In the genomic region with DNA sequence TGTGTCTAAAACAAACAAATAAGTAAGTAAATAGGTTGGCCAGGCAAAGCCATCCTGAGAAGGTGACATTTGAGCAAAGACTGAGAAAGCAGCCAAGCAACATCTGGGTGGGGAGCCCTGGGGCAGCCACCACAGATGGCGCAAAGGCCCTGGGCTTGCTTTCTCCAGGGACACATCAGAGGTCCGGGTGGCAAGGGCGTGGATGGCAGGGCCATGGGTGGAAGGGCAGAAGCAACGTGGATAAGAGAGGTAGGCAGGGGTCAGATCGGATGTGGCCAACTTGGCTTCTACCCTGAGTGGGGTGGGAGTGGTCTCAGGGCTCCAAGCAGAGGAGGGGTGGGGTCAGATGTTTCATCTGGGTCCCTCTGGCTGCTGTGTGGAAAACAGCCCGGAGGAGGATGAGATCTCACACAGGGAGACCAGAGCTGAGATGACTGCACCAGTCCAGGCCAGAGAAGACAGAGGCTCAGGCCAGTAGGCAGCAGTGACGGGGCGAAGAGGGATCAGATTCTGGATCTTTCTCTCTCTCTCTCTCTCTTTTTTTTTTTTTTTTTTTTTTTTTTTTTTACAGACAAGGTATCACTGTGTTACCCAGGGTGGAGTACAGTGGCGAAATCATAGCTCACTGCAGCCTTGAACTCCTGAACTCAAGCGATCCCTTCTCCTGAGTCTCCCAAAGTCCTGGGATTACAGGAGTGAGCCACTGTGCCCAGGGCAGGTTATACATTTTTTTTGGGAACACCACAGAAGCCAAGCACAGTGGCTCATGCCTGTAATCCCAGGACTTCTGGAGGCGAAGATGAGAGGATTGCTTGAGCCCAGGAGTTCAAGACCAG, we compare ENCODE assay signal across 1 cellular context.
TF ChIP-seq lines count a peak whose summit lies in the region.

No MANE protein-coding gene starts in this region.

TF ChIP-seq in GM23338, 12 proteins besides CTCF, POLR2A, EP300 and RAD21 (continued from another document):
- TF ChIP-seq, protein P1, sequence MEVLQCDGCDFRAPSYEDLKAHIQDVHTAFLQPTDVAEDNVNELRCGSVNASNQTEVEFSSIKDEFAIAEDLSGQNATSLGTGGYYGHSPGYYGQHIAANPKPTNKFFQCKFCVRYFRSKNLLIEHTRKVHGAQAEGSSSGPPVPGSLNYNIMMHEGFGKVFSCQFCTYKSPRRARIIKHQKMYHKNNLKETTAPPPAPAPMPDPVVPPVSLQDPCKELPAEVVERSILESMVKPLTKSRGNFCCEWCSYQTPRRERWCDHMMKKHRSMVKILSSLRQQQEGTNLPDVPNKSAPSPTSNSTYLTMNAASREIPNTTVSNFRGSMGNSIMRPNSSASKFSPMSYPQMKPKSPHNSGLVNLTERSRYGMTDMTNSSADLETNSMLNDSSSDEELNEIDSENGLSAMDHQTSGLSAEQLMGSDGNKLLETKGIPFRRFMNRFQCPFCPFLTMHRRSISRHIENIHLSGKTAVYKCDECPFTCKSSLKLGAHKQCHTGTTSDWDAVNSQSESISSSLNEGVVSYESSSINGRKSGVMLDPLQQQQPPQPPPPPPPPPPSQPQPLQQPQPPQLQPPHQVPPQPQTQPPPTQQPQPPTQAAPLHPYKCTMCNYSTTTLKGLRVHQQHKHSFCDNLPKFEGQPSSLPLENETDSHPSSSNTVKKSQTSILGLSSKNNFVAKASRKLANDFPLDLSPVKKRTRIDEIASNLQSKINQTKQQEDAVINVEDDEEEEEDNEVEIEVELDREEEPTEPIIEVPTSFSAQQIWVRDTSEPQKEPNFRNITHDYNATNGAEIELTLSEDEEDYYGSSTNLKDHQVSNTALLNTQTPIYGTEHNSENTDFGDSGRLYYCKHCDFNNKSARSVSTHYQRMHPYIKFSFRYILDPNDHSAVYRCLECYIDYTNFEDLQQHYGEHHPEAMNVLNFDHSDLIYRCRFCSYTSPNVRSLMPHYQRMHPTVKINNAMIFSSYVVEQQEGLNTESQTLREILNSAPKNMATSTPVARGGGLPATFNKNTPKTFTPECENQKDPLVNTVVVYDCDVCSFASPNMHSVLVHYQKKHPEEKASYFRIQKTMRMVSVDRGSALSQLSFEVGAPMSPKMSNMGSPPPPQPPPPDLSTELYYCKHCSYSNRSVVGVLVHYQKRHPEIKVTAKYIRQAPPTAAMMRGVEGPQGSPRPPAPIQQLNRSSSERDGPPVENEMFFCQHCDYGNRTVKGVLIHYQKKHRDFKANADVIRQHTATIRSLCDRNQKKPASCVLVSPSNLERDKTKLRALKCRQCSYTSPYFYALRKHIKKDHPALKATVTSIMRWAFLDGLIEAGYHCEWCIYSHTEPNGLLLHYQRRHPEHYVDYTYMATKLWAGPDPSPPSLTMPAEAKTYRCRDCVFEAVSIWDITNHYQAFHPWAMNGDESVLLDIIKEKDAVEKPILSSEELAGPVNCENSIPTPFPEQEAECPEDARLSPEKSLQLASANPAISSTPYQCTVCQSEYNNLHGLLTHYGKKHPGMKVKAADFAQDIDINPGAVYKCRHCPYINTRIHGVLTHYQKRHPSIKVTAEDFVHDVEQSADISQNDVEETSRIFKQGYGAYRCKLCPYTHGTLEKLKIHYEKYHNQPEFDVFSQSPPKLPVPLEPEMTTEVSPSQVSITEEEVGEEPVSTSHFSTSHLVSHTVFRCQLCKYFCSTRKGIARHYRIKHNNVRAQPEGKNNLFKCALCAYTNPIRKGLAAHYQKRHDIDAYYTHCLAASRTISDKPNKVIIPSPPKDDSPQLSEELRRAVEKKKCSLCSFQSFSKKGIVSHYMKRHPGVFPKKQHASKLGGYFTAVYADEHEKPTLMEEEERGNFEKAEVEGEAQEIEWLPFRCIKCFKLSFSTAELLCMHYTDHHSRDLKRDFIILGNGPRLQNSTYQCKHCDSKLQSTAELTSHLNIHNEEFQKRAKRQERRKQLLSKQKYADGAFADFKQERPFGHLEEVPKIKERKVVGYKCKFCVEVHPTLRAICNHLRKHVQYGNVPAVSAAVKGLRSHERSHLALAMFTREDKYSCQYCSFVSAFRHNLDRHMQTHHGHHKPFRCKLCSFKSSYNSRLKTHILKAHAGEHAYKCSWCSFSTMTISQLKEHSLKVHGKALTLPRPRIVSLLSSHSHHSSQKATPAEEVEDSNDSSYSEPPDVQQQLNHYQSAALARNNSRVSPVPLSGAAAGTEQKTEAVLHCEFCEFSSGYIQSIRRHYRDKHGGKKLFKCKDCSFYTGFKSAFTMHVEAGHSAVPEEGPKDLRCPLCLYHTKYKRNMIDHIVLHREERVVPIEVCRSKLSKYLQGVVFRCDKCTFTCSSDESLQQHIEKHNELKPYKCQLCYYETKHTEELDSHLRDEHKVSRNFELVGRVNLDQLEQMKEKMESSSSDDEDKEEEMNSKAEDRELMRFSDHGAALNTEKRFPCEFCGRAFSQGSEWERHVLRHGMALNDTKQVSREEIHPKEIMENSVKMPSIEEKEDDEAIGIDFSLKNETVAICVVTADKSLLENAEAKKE (CRISPR knock-in tag; IDR thresholded peaks at IDR 0.05), result no peak
- TF ChIP-seq JUNB (IDR thresholded peaks at IDR 0.05; ENCODE audit: unreplicated experiment), result no peak
- TF ChIP-seq ZNF114 (CRISPR knock-in tag; IDR thresholded peaks at IDR 0.05), result no peak
- TF ChIP-seq POLR2AphosphoS5 (IDR thresholded peaks at IDR 0.05; ENCODE audit: low read depth), result no peak
- TF ChIP-seq STAT1 (IDR thresholded peaks at IDR 0.05; ENCODE audit: unreplicated experiment), result no peak
- TF ChIP-seq, protein P2, sequence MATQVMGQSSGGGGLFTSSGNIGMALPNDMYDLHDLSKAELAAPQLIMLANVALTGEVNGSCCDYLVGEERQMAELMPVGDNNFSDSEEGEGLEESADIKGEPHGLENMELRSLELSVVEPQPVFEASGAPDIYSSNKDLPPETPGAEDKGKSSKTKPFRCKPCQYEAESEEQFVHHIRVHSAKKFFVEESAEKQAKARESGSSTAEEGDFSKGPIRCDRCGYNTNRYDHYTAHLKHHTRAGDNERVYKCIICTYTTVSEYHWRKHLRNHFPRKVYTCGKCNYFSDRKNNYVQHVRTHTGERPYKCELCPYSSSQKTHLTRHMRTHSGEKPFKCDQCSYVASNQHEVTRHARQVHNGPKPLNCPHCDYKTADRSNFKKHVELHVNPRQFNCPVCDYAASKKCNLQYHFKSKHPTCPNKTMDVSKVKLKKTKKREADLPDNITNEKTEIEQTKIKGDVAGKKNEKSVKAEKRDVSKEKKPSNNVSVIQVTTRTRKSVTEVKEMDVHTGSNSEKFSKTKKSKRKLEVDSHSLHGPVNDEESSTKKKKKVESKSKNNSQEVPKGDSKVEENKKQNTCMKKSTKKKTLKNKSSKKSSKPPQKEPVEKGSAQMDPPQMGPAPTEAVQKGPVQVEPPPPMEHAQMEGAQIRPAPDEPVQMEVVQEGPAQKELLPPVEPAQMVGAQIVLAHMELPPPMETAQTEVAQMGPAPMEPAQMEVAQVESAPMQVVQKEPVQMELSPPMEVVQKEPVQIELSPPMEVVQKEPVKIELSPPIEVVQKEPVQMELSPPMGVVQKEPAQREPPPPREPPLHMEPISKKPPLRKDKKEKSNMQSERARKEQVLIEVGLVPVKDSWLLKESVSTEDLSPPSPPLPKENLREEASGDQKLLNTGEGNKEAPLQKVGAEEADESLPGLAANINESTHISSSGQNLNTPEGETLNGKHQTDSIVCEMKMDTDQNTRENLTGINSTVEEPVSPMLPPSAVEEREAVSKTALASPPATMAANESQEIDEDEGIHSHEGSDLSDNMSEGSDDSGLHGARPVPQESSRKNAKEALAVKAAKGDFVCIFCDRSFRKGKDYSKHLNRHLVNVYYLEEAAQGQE (IDR thresholded peaks at IDR 0.05; ENCODE audit: unreplicated experiment), result no peak
- TF ChIP-seq EZH2phosphoT487 (IDR thresholded peaks at IDR 0.05; ENCODE audit: unreplicated experiment), result no peak
- TF ChIP-seq ZNF331 (CRISPR knock-in tag; IDR thresholded peaks at IDR 0.05; ENCODE audit: low read depth), result no peak
- no peak for TF ChIP-seq CREB1 (CRISPR knock-in tag; IDR thresholded peaks at IDR 0.05; ENCODE audit: low read depth)
- TF ChIP-seq NANOG (IDR thresholded peaks at IDR 0.05; ENCODE audit: borderline replicate concordance), result no peak
- no peak for TF ChIP-seq EZH2 (IDR thresholded peaks at IDR 0.05; ENCODE audit: low read depth, unreplicated experiment)
